In genomic region chr11:120172054-120172881, GRCh38 we compare ENCODE assay signal across 8 cellular contexts. TPM values are rescaled to one million over a fixed set of nuclear protein-coding genes. Genes with fewer than 3 reads are reported as not detected.
DNase-seq lines count a peak whose midpoint lies in the region; ATAC-seq and TF ChIP-seq lines count a peak whose summit lies in the region.

No MANE protein-coding gene starts in this region.

- no peaks in the 10 kb centered on the region for H4K20me1 ChIP-seq in HCT116 (ENCODE audit: insufficient read depth)

- no peak overlapping the region for H3K4me3 ChIP-seq in HCT116 (replicated peaks in 1 of 2; ENCODE audit: low read depth in 1 of 2, low read length in 2 of 2)
- no peak overlapping the region for H3K4me3 ChIP-seq in fibroblast of the aortic adventitia (ENCODE audit: low read depth, low read length)

- H3K79me2 ChIP-seq in HCT116 (ENCODE audit: insufficient read depth, low read length): no peaks in the 10 kb centered on the region

- no TSS peak for BruUV-seq in HCT116 (replicated peaks; lab: Mats Ljungman, UMichigan)

- peak; percentile 76 to 90 (median 77) for TF ChIP-seq CTCF in HCT116 (IDR thresholded peaks at IDR 0.05 in 2 of 3, conservative IDR thresholded peaks at IDR 0.05 in 1 of 3; ENCODE audit: borderline replicate concordance in 1 of 3, insufficient read depth in 1 of 3, low read depth in 2 of 3, low read length in 2 of 3)
- TF ChIP-seq CTCF in fibroblast of the aortic adventitia (IDR thresholded peaks at IDR 0.05; ENCODE audit: insufficient read depth, low read length): peak; percentile 83
- peak; percentile 84 to 90 (median 87) for TF ChIP-seq CTCF in nephron (IDR thresholded peaks at IDR 0.05; ENCODE audit: unreplicated experiment in 3 of 3)

- DNase-seq in DMS153 treated with DMSO at 0.1 percent for 48 hours (lab: John Stamatoyannopoulos, UW; ENCODE audit: unreplicated experiment) (peak; percentile 28), HCT116 (ENCODE audit: low read depth, low spot score) (peak; percentile 36), NCI-H774 (lab: John Stamatoyannopoulos, UW) (peak; percentile 6), activated T-cell treated with anti-CD3 and anti-CD28 coated beads for 48 hours (ENCODE audit: low read depth) (peak; percentile 27), fibroblast of the aortic adventitia (ENCODE audit: low read depth) (peak; percentile 72), ureter (ENCODE audit: low spot score) (peak; percentile 80)

- POLR2A ChIA-PET in HCT116 (lab: Charles Lee): no interaction called here

- H3K4me1 Mint-ChIP-seq in nephron: peaks cover 31% of the 10 kb centered on the region

- RAD21 ChIA-PET in HCT116 (lab: Charles Lee; ENCODE audit: low non-redundant PET in 1 of 2, low total read pairs in 2 of 2, uncharacterized antibody in 2 of 2, unreplicated experiment in 2 of 2): no interaction called here

- no peaks in the 10 kb centered on the region for H3K36me3 Mint-ChIP-seq in nephron (ENCODE audit: low read depth)

- peaks cover 31% of the 10 kb centered on the region for H3K27me3 ChIP-seq in HCT116 (ENCODE audit: insufficient read depth, low read length)

- intact Hi-C loops in HCT116 (cut with micrococcal nuclease): loop anchor here (1.0 kb wide), 2 partner anchors 57 to 131 kb away; no protein-coding TSS in a partner anchor

- no peak overlapping the region for H3K27ac ChIP-seq in HCT116 (ENCODE audit: low read depth, low read length)

- no peak overlapping the region for H2AFZ ChIP-seq in HCT116 (ENCODE audit: low read depth, low read length, poor library complexity, severe bottlenecking)

- H3K4me2 ChIP-seq in HCT116 (ENCODE audit: low read length): no peak overlapping the region

- no peak overlapping the region for H3K9ac ChIP-seq in HCT116 (ENCODE audit: low read length)

- no peak for TF ChIP-seq POLR2A in HCT116 (IDR thresholded peaks at IDR 0.05; ENCODE audit: borderline replicate concordance, extremely low read depth, insufficient read depth, insufficient read length)

- TF ChIP-seq RAD21 in HCT116 (IDR thresholded peaks at IDR 0.05; ENCODE audit: low read depth): peak; percentile 97

- peak overlapping the region; percentile 71 to 82 (median 80) for H3K27ac Mint-ChIP-seq in nephron

- no peaks in the 10 kb centered on the region for H3K9me3 Mint-ChIP-seq in nephron

- ATAC-seq in HCT116 (peak; percentile 77), HG03108 (IDR thresholded peaks at IDR 0.05; ENCODE audit: unreplicated experiment) (no peak)

- no peaks in the 10 kb centered on the region for H3K36me3 ChIP-seq in HCT116 (ENCODE audit: control insufficient read depth in 1 of 2, insufficient read depth in 2 of 2, low read length in 2 of 2)

- peak overlapping the region in 2 of 3 experiments; percentile 15 to 32 for H3K4me3 Mint-ChIP-seq in nephron

- no peaks in the 10 kb centered on the region for H3K9me3 ChIP-seq in HCT116 (ENCODE audit: control insufficient read depth in 1 of 2, insufficient read depth in 1 of 2, low read depth in 1 of 2, low read length in 2 of 2)

- peaks cover 59% of the 10 kb centered on the region for H3K27me3 Mint-ChIP-seq in nephron (ENCODE audit: low read depth)

- peaks cover 2 to 14% of the 10 kb centered on the region in 2 experiments; a peak in 1 of 4 replicates for H3K4me1 ChIP-seq in HCT116 (ENCODE audit: control insufficient read depth in 1 of 2, insufficient read depth in 2 of 2, low read length in 2 of 2)

- CTCF ChIA-PET in HCT116 (lab: Charles Lee): interaction anchor here (0.6 to 1.8 kb wide), 2 partner anchors 58 to 128 kb away, joined by 3 to 6 read pairs; no protein-coding TSS in a partner anchor

- H3K9me2 ChIP-seq in HCT116 (ENCODE audit: insufficient read depth): no peaks in the 10 kb centered on the region

TF ChIP-seq in HCT116, 20 proteins besides CTCF, POLR2A, EP300 and RAD21:
- no peak for TF ChIP-seq JUND (IDR thresholded peaks at IDR 0.05)
- no peak for TF ChIP-seq POLR2AphosphoS5 (IDR thresholded peaks at IDR 0.05; ENCODE audit: low read depth, low read length)
- TF ChIP-seq REST (IDR thresholded peaks at IDR 0.05; ENCODE audit: low read depth): no peak
- TF ChIP-seq ZFX (IDR thresholded peaks at IDR 0.05): no peak
- TF ChIP-seq FOSL1 (IDR thresholded peaks at IDR 0.05; ENCODE audit: low read depth): no peak
- TF ChIP-seq ZBTB33 (IDR thresholded peaks at IDR 0.05; ENCODE audit: extremely low read depth, insufficient replicate concordance, low read length): no peak
- TF ChIP-seq SIN3A (IDR thresholded peaks at IDR 0.05; ENCODE audit: low read depth): no peak
- no peak for TF ChIP-seq ELF1 (IDR thresholded peaks at IDR 0.05; ENCODE audit: borderline replicate concordance, low read depth)
- TF ChIP-seq TCF7L2 (IDR thresholded peaks at IDR 0.05; ENCODE audit: borderline replicate concordance, extremely low read depth, insufficient read depth, insufficient read length): no peak
- TF ChIP-seq ZNF274 (IDR thresholded peaks at IDR 0.05; ENCODE audit: low read depth, low read length): no peak
- no peak for TF ChIP-seq CEBPB (IDR thresholded peaks at IDR 0.05; ENCODE audit: low read depth)
- TF ChIP-seq YY1 (IDR thresholded peaks at IDR 0.05; ENCODE audit: extremely low read depth, insufficient replicate concordance, low read depth, low read length): no peak
- TF ChIP-seq SP1 (IDR thresholded peaks at IDR 0.05; ENCODE audit: low read depth): no peak
TF ChIP-seq in HCT116: peak in this region for 0.

RNA-seq across cellular contexts. Expression of gene TRIM29, which starts 34.4 kb away (rescaled TPM):
- 0.54 TPM for total RNA-seq in HCT116 (2021; ENCODE audit: unreplicated experiment)
- 0.29 and 0.53 TPM in 2 replicates for polyA plus RNA-seq in HCT116 (2012)
- total RNA-seq in fibroblast of the aortic adventitia (ENCODE audit: low replicate concordance): not detected in 2 replicates
- total RNA-seq in ureter: 192 TPM

RNA-seq across cellular contexts. Expression of gene OAF, which starts 38.6 kb away (rescaled TPM):
- 32.3 TPM for total RNA-seq in HCT116 (2021; ENCODE audit: unreplicated experiment)
- 24.3 and 26.3 TPM in 2 replicates for polyA plus RNA-seq in HCT116 (2012)
- total RNA-seq in fibroblast of the aortic adventitia (ENCODE audit: low replicate concordance): 39.4 and 58.6 TPM in 2 replicates
- total RNA-seq in ureter: 34.9 TPM

Comparison
In these comparisons a context has a peak if more than half of its experiments do, and no peak if none do; other contexts are left out.
1. DNase-seq: peak in every context shown above with its lines; median percentile 80 in ureter; 72 in fibroblast of the aortic adventitia; 36 in HCT116; 28 in DMS153 treated with DMSO at 0.1 percent for 48 hours; 27 in activated T-cell treated with anti-CD3 and anti-CD28 coated beads for 48 hours; 6 in NCI-H774.
2. RNA of gene TRIM29, which starts 34.4 kb away (total RNA-seq): 192 TPM in ureter (single experiment); 0.54 TPM in HCT116 (single experiment) and not detected in fibroblast of the aortic adventitia; every median in the first group is over 100 times any median in the second.
3. Peak in every context shown above with its lines, with median percentiles within 50 percentile points of each other: CTCF ChIP-seq.